Comparison of ENCODE assay signal across 8 cellular contexts in the genomic region with DNA sequence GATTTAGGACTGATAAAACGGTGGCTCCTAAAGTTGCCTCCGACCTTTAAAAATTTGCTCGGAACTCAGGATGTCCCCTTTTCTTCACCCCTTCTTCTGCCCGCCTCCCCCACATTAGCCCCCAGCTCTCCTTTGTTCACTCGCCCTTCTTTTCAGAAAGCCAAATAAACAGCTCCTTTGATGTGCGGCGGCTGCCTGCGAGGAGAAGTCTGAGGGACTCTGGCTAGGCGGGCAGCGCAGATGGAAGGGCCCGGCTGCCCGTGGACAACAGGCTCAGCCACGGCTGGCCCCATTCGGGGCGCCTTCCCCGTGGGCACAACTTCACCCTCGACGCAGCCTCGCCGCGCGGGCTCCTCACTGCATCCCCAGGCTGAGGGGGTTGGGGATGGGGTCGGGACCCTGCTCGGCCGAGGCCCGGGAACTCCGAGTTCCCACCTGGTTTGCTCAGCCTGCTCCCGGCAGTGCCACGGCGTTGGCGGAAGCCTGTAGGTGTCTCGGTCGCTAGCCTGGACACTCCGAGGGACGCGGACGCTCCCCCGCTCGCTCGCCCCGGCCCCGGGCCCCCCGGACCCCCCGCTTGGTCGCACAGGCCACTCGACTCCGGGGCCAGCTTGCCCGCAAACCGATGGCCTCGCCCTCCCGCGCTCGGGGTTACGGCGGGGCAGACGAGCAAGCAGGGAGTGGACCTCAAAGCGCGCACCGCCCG. TPM values are rescaled to one million over a fixed set of nuclear protein-coding genes. Genes with fewer than 3 reads are reported as not detected.
DNase-seq lines count a peak whose midpoint lies in the region; ATAC-seq and TF ChIP-seq lines count a peak whose summit lies in the region.

No MANE protein-coding gene starts in this region.

- H3K4me3 Mint-ChIP-seq in activated CD8-positive, alpha-beta T cell treated with anti-CD3 and anti-CD28 coated beads, Interleukin-2, amount 10 ng/mL, durations not matched to agents 7 days and 5 days: peak overlapping the region; percentile 94
- peak overlapping the region; percentile 88 to 100 (median 99) for H3K4me3 Mint-ChIP-seq in naive B cell

- H3K4me1 ChIP-seq in tibial nerve: peaks cover 0 to 55% (median 37%) of the 10 kb centered on the region in 4 donors

- H3K4me3 ChIP-seq in LNCaP clone FGC (ENCODE audit: low read depth, low read length) (peak overlapping the region; percentile 95), tibial nerve (peak overlapping the region; percentile 65 to 90 (median 78))

- TF ChIP-seq CTCF in LNCaP clone FGC (IDR thresholded peaks at IDR 0.05; ENCODE audit: control insufficient read depth, extremely low read depth, insufficient read depth) (no peak), tibial nerve (IDR thresholded peaks at IDR 0.05) (no peak), GM10248 (IDR thresholded peaks at IDR 0.05; ENCODE audit: control extremely low read depth, extremely low read depth, low read depth, missing control alignments) (no peak)

- no peaks in the 10 kb centered on the region for H3K9me3 ChIP-seq in tibial nerve

- POLR2A ChIA-PET in activated CD8-positive, alpha-beta T cell treated with anti-CD3 and anti-CD28 coated beads, Interleukin-2, amount 10 ng/mL, durations not matched to agents 7 days and 5 days (lab: Charles Lee): interaction anchor here (1.0 to 3.2 kb wide), 13 partner anchors 12 to 636 kb away, joined by 3 to 14 read pairs (median 4); no protein-coding TSS in a partner anchor
- POLR2A ChIA-PET in GM10248 (lab: Yijun Ruan, JAX): interaction anchor here (0.6 to 1.5 kb wide), 2 partner anchors 118 to 629 kb away, joined by 3 to 7 read pairs; no protein-coding TSS in a partner anchor

- H3K9me3 Mint-ChIP-seq in activated CD8-positive, alpha-beta T cell treated with anti-CD3 and anti-CD28 coated beads, Interleukin-2, amount 10 ng/mL, durations not matched to agents 7 days and 5 days (ENCODE audit: insufficient read depth): no peaks in the 10 kb centered on the region
- H3K9me3 Mint-ChIP-seq in naive B cell: no peaks in the 10 kb centered on the region

- 1 to 2% methylated on average over 20 to 40 of the region's 60 CpGs for WGBS in tibial nerve, 2 donors

- CTCF ChIA-PET in activated CD8-positive, alpha-beta T cell treated with anti-CD3 and anti-CD28 coated beads, Interleukin-2, amount 10 ng/mL, durations not matched to agents 7 days and 5 days (lab: Charles Lee): interaction anchor here (0.6 to 2.3 kb wide), 16 partner anchors 42 to 636 kb away, joined by 3 to 9 read pairs (median 5); no protein-coding TSS in a partner anchor
- CTCF ChIA-PET in GM10248 (lab: Yijun Ruan, JAX): interaction anchor here (0.6 to 1.5 kb wide), 12 partner anchors 42 to 620 kb away, joined by 3 to 4 read pairs (median 3); no protein-coding TSS in a partner anchor

- H3K36me3 Mint-ChIP-seq in activated CD8-positive, alpha-beta T cell treated with anti-CD3 and anti-CD28 coated beads, Interleukin-2, amount 10 ng/mL, durations not matched to agents 7 days and 5 days (ENCODE audit: low read depth): peaks cover 20% of the 10 kb centered on the region
- H3K36me3 Mint-ChIP-seq in naive B cell: no peaks in the 10 kb centered on the region

- TF ChIP-seq POLR2A in erythroblast (IDR thresholded peaks at IDR 0.05; ENCODE audit: low read length): no peak
- no peak for TF ChIP-seq POLR2A in tibial nerve (IDR thresholded peaks at IDR 0.05)

- peak; percentile 23 for DNase-seq in EH (ENCODE audit: low read depth)
- DNase-seq in LNCaP clone FGC (ENCODE audit: low read depth): no peak
- peak; percentile 45 for DNase-seq in activated CD8-positive, alpha-beta T cell treated with anti-CD3 and anti-CD28 coated beads, Interleukin-2, amount 10 ng/mL, durations not matched to agents 7 days and 5 days
- DNase-seq in erythroblast (lab: John Stamatoyannopoulos, UW): peak; percentile 62 to 74
- peak; percentile 20 for DNase-seq in naive B cell
- no peak for DNase-seq in tibial nerve (ENCODE audit: low spot score in 2 of 2)
- no peak for DNase-seq in GM10248 (ENCODE audit: extremely low spot score)

- TF ChIP-seq EP300 in tibial nerve (IDR thresholded peaks at IDR 0.05): no peak

- H3K27ac ChIP-seq in tibial nerve: peak overlapping the region; percentile 94 to 99 (median 97)

- H3K27me3 ChIP-seq in tibial nerve: no peaks in the 10 kb centered on the region

- no peak for ATAC-seq in activated CD8-positive, alpha-beta T cell treated with anti-CD3 and anti-CD28 coated beads, Interleukin-2, amount 10 ng/mL, durations not matched to agents 7 days and 5 days
- no peak for ATAC-seq in naive B cell (ENCODE audit: low read depth in 2 of 2)
- ATAC-seq in GM19467 (IDR thresholded peaks at IDR 0.05; ENCODE audit: unreplicated experiment): no peak

- H3K27ac Mint-ChIP-seq in activated CD8-positive, alpha-beta T cell treated with anti-CD3 and anti-CD28 coated beads, Interleukin-2, amount 10 ng/mL, durations not matched to agents 7 days and 5 days: peak overlapping the region; percentile 98
- peak overlapping the region; percentile 98 to 99 (median 98) for H3K27ac Mint-ChIP-seq in naive B cell

- H3K36me3 ChIP-seq in tibial nerve: no peaks in the 10 kb centered on the region

- H3K27me3 Mint-ChIP-seq in activated CD8-positive, alpha-beta T cell treated with anti-CD3 and anti-CD28 coated beads, Interleukin-2, amount 10 ng/mL, durations not matched to agents 7 days and 5 days (ENCODE audit: low read depth): peaks cover 4% of the 10 kb centered on the region
- H3K27me3 Mint-ChIP-seq in naive B cell: peaks cover 4 to 21% (median 17%) of the 10 kb centered on the region in 3 donors

- peaks cover 63% of the 10 kb centered on the region for H3K4me1 Mint-ChIP-seq in activated CD8-positive, alpha-beta T cell treated with anti-CD3 and anti-CD28 coated beads, Interleukin-2, amount 10 ng/mL, durations not matched to agents 7 days and 5 days (ENCODE audit: low read depth)
- peaks cover 54 to 76% (median 61%) of the 10 kb centered on the region in 3 donors for H3K4me1 Mint-ChIP-seq in naive B cell

RNA-seq across cellular contexts. Expression of a gene that starts 0.9 kb away (rescaled TPM):
- total RNA-seq in activated CD8-positive, alpha-beta T cell treated with anti-CD3 and anti-CD28 coated beads, Interleukin-2, amount 10 ng/mL, durations not matched to agents 7 days and 5 days: 10 to 100 TPM; 64.0 to 71.1 TPM
- 10 to 100 TPM in 5 of 6 donors, under 1 TPM in 1; 0.40 to 37.9 (median 15.8) TPM for polyA plus RNA-seq in naive B cell (ENCODE audit: low read depth in 6 of 6)
- total RNA-seq in tibial nerve: 10 to 100 TPM; 62.4 to 91.6 (median 76.9) TPM

Comparison
In these comparisons a context has a peak if more than half of its experiments do, and no peak if none do; other contexts are left out.
1. DNase-seq: peak in EH (single experiment), activated CD8-positive, alpha-beta T cell treated with anti-CD3 and anti-CD28 coated beads, Interleukin-2, amount 10 ng/mL, durations not matched to agents 7 days and 5 days (single experiment), erythroblast (2 of 2) and naive B cell (single experiment); none in LNCaP clone FGC (single experiment), tibial nerve (0 of 2) and GM10248 (single experiment).